Comparison of ENCODE assay signal across 8 cellular contexts in the genomic region with DNA sequence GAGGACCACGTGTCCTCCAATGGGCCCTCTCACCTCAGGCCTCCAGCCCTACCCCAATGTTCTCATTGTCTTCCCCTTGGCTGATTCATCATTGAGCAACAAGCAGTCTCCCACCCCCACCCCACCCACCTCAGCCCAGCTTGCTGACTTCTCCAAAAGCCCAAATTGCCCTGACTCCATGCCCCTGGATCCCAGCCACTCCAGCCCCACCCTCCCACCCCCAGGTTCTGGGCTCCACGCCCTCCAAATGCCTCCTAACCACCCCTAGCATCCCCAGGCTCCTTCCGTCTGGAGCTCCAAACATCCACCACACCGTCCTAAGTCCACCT. TPM values are rescaled to one million over a fixed set of nuclear protein-coding genes. Genes with fewer than 3 reads are reported as not detected.
DNase-seq lines count a peak whose midpoint lies in the region; FAIRE-seq and TF ChIP-seq lines count a peak whose summit lies in the region.
"Had no signal": no experiment of that assay in that cellular context is flagged by ENCODE, and none has a peak within 500 bp of the region (broad histone marks: within the 10 kb centered on the region; RNA-seq: fewer than 3 reads in every experiment).

No MANE protein-coding gene starts in this region.

- TF ChIP-seq EP300 in H1 (IDR thresholded peaks at IDR 0.05; ENCODE audit: borderline replicate concordance in 1 of 2, low read depth in 2 of 2, low read length in 2 of 2) (no peak), sigmoid colon (IDR thresholded peaks at IDR 0.05) (no peak)

- TF ChIP-seq POLR2A in H1 (IDR thresholded peaks at IDR 0.05; ENCODE audit: control extremely low read depth in 1 of 2, low read depth in 2 of 2, low read length in 2 of 2) = no peak
- TF ChIP-seq POLR2A in sigmoid colon (IDR thresholded peaks at IDR 0.05) = no peak

- H3K27me3 ChIP-seq in H1 (replicated peaks in 1 of 4; ENCODE audit: control insufficient read depth in 3 of 4, extremely low read depth in 1 of 4, insufficient read depth in 3 of 4, low read length in 3 of 4) = no peaks in the 10 kb centered on the region; a peak in 1 of 7 replicates
- H3K27me3 ChIP-seq in sigmoid colon = no peaks in the 10 kb centered on the region

- peak overlapping the region; percentile 9 for H4K91ac ChIP-seq in H1 (replicated peaks; ENCODE audit: insufficient read length, low read length)

- no peak overlapping the region for H4K5ac ChIP-seq in H1 (ENCODE audit: insufficient read length, low read depth, low read length)

- peak overlapping the region; percentile 5; the same call in 1 of the 2 replicates for H2BK12ac ChIP-seq in H1 (ENCODE audit: low read depth, low read length)

- no peak overlapping the region for H3K56ac ChIP-seq in H1 (replicated peaks; ENCODE audit: insufficient read length, low read depth, low read length)

- no peak overlapping the region for H3K9ac ChIP-seq in H1 (replicated peaks in 1 of 4; ENCODE audit: extremely low read depth in 1 of 4, low read depth in 3 of 4, low read length in 3 of 4)

- no peak overlapping the region for H3K23ac ChIP-seq in H1 (ENCODE audit: insufficient read length)

- no peak overlapping the region for H3K4ac ChIP-seq in H1 (replicated peaks; ENCODE audit: insufficient read length, low read depth, low read length)

- peak overlapping the region; percentile 73; the same call in 1 of the 2 replicates for H2BK20ac ChIP-seq in H1 (ENCODE audit: low read length)

- no peak overlapping the region for H3K4me2 ChIP-seq in H1 (ENCODE audit: insufficient read depth in 1 of 2, low read depth in 2 of 2, low read length in 2 of 2)

- H3K4me1 ChIP-seq in H1 (replicated peaks in 1 of 4; ENCODE audit: control insufficient read depth in 3 of 4, insufficient read depth in 4 of 4, low read length in 3 of 4) (peaks cover 0 to 35% (median 21%) of the 10 kb centered on the region in 4 experiments; a peak in 6 of 7 replicates), sigmoid colon (peaks cover 0 to 49% (median 43%) of the 10 kb centered on the region in 4 donors)

- no peak overlapping the region for H3K18ac ChIP-seq in H1 (ENCODE audit: extremely low read depth, low read length)

- H2BK15ac ChIP-seq in H1 (ENCODE audit: low read length) = peak overlapping the region; percentile 83; the same call in 1 of the 2 replicates

- no peak overlapping the region for H2BK120ac ChIP-seq in H1 (replicated peaks; ENCODE audit: low read depth, low read length)

- H3K36me3 ChIP-seq in H1 (ENCODE audit: control insufficient read depth in 2 of 4, insufficient read depth in 4 of 4, low read length in 3 of 4) (no peaks in the 10 kb centered on the region), sigmoid colon (peaks cover 0 to 21% (median 13%) of the 10 kb centered on the region in 4 donors)

- H2AK5ac ChIP-seq in H1 (ENCODE audit: low read depth, low read length) = no peak overlapping the region

- H4K8ac ChIP-seq in H1 (ENCODE audit: extremely low read depth, insufficient read depth, low read length) = no peak overlapping the region

- H3K14ac ChIP-seq in H1 (ENCODE audit: insufficient read length) = no peak overlapping the region

- H3K4me3 ChIP-seq in HFF-Myc (replicated peaks; ENCODE audit: low read depth, low read length) = peak overlapping the region; percentile 90
- no peak overlapping the region for H3K4me3 ChIP-seq in H1 (ENCODE audit: extremely low read depth in 1 of 4, insufficient read depth in 2 of 4, low read depth in 3 of 4, low read length in 4 of 4)
- H3K4me3 ChIP-seq in sigmoid colon = peak overlapping the region in 2 of 4 donors; percentile 68 to 72

- no peak for TF ChIP-seq RAD21 in H1 (IDR thresholded peaks at IDR 0.05 in 1 of 2, conservative IDR thresholded peaks at IDR 0.05 in 1 of 2; ENCODE audit: low read depth in 2 of 2, low read length in 2 of 2)

- H3K23me2 ChIP-seq in H1 (ENCODE audit: low read depth, low read length) = peaks cover 3% of the 10 kb centered on the region

- intact Hi-C loops in sigmoid colon (cut with DNase I) = loop anchor here (5.0 kb wide), 1 partner anchor 79 kb away; no protein-coding TSS in a partner anchor

- CTCF ChIA-PET in H1 (lab: Charles Lee; ENCODE audit: partially characterized antibody) = interaction anchor here (0.8 to 15.9 kb wide), 5 partner anchors 8 to 40 kb away, joined by 4 to 224 read pairs (median 64); partner anchors contain the start of gene S100A13

- no peaks in the 10 kb centered on the region for H4K20me1 ChIP-seq in H1 (replicated peaks in 1 of 2; ENCODE audit: control insufficient read depth in 1 of 2, insufficient read depth in 2 of 2, low read length in 2 of 2)

- H3K27ac ChIP-seq in H1 (ENCODE audit: low read depth, low read length) = no peak overlapping the region
- peak overlapping the region in 3 of 4 donors; percentile 82 to 90 (median 85) for H3K27ac ChIP-seq in sigmoid colon

- no peak for FAIRE-seq in H1 (lab: Jason Lieb, UNC)

- no peak overlapping the region for H2AFZ ChIP-seq in H1 (ENCODE audit: low read length)

- 100% methylated on average over 3 of the region's 4 CpGs; no CpG with 5 or more reads in 1 of the 2 experiments for WGBS in H1 (ENCODE audit: extremely low coverage in 1 of 2, insufficient coverage in 1 of 2, insufficient read length in 1 of 2, insufficient replicate concordance in 2 of 2, low coverage in 1 of 2, low lambda C conversion rate in 2 of 2, missing lambda C conversion rate in 1 of 2), 2 experiments
- 38 to 75% methylated on average over 4 of the region's 4 CpGs for whole genome bisulfite sequencing in sigmoid colon, 2 donors

- DNase-seq in HFF-Myc (ENCODE audit: extremely low read depth, low read depth) (no peak), H1 (ENCODE audit: low read depth in 1 of 2, low spot score in 2 of 2) (no peak), sigmoid colon (no peak), SHP77 treated with DMSO at 0.1 percent for 48 hours (lab: John Stamatoyannopoulos, UW) (no peak), GF-D8 (lab: John Stamatoyannopoulos, UW) (no peak)
- DNase-seq in stimulated activated CD4-positive, alpha-beta T cell treated with anti-CD3 and anti-CD28 coated beads, Interleukin-4, amount 100 ng/mL, for 24 hours = no peak
- DNase-seq: OCI-M1 had no signal

- TF ChIP-seq CTCF in HFF-Myc (IDR thresholded peaks at IDR 0.05; ENCODE audit: low read depth, low read length, missing control alignments) = no peak
- TF ChIP-seq CTCF in H1 (IDR thresholded peaks at IDR 0.05; ENCODE audit: control extremely low read depth in 1 of 3, insufficient read depth in 1 of 3, low read depth in 1 of 3, low read length in 3 of 3) = no peak
- TF ChIP-seq CTCF in sigmoid colon (IDR thresholded peaks at IDR 0.05) = no peak

- H3K9me3 ChIP-seq in H1 (ENCODE audit: insufficient read depth in 2 of 2, low read depth in 1 of 2, low read length in 1 of 2) = no peaks in the 10 kb centered on the region
- no peaks in the 10 kb centered on the region for H3K9me3 ChIP-seq in sigmoid colon

- POLR2A ChIA-PET in H1 (lab: Charles Lee; ENCODE audit: partially characterized antibody) = interaction anchor here (0.6 to 15.3 kb wide), 2 partner anchors 17 to 616 kb away, joined by 3 to 261 read pairs; partner anchors contain the start of genes CHTOP, S100A1 and S100A13

- no peaks in the 10 kb centered on the region for H3K79me2 ChIP-seq in H1 (ENCODE audit: control insufficient read depth in 1 of 2, insufficient read depth in 2 of 2, low read length in 2 of 2)

- no peak overlapping the region for H2BK5ac ChIP-seq in H1 (ENCODE audit: low read depth, low read length)

- H3K79me1 ChIP-seq in H1 (ENCODE audit: low read depth, low read length) = no peaks in the 10 kb centered on the region

RNA-seq across cellular contexts. Expression of gene S100A16, which starts 1.9 kb away (rescaled TPM):
- 14.7 and 14.9 TPM in 2 replicates for total RNA-seq in H1 (2021; fragmentation: NEBNext Ultra II Directional; extraction: Animal tissue kit (Norgen Biotek cat#: 25700))
- polyA plus RNA-seq in H1 (2011; rRNA removed) (51.7 and 61.4 TPM in 2 replicates), sigmoid colon (100 to 1,000 TPM; 332 to 492 (median 370) TPM)
- polyA plus RNA-seq in H1 (2011; cell fraction: cytosol; rRNA removed) = 45.0 TPM
- 26.3 TPM for polyA plus RNA-seq in H1 (2011; cell fraction: nucleus; rRNA removed)
- polyA plus RNA-seq in H1 (2012, experiment 1 of 2) = 14.2 to 25.5 TPM (median 21.1 TPM) in 4 replicates
- 26.5 TPM for polyA plus RNA-seq in H1 (2012, experiment 2 of 2)
- 17.5 TPM for polyA plus RNA-seq in H1 (2013, experiment 1 of 2)
- 17.9 TPM for polyA plus RNA-seq in H1 (2013, experiment 2 of 2)
- 12.3 and 17.1 TPM in 2 replicates for polyA minus RNA-seq in H1 (2011; rRNA and poly(A)+ RNA removed)
- 11.1 TPM for polyA minus RNA-seq in H1 (2011; cell fraction: cytosol; rRNA and poly(A)+ RNA removed)
- polyA minus RNA-seq in H1 (2011; cell fraction: nucleus; rRNA and poly(A)+ RNA removed) = 7.6 TPM
- 10 to 100 TPM; 35.6 to 49.9 (median 39.7) TPM for total RNA-seq in sigmoid colon

RNA-seq across cellular contexts. Expression of gene S100A14, which starts 5.1 kb away (rescaled TPM):
- total RNA-seq in H1 (2021; fragmentation: NEBNext Ultra II Directional; extraction: Animal tissue kit (Norgen Biotek cat#: 25700)) = 1.4 and 1.5 TPM in 2 replicates
- polyA plus RNA-seq in H1 (2011; rRNA removed) (3.7 and 5.3 TPM in 2 replicates), sigmoid colon (1,000 to 10,000 TPM in 1 of 3 donors, 100 to 1,000 TPM in 2; 789 to 1,144 (median 825) TPM)
- polyA plus RNA-seq in H1 (2011; cell fraction: cytosol; rRNA removed) = 3.0 TPM
- polyA plus RNA-seq in H1 (2011; cell fraction: nucleus; rRNA removed) = 1.3 TPM
- polyA plus RNA-seq in H1 (2012, experiment 1 of 2) = 1.7 to 4.9 TPM (median 3.7 TPM) in 4 replicates
- polyA plus RNA-seq in H1 (2012, experiment 2 of 2) = 1.6 TPM
- polyA plus RNA-seq in H1 (2013, experiment 1 of 2) = 1.2 TPM
- polyA plus RNA-seq in H1 (2013, experiment 2 of 2) = 1.6 TPM
- 0.63 and 3.6 TPM in 2 replicates for polyA minus RNA-seq in H1 (2011; rRNA and poly(A)+ RNA removed)
- 2.6 TPM for polyA minus RNA-seq in H1 (2011; cell fraction: cytosol; rRNA and poly(A)+ RNA removed)
- not detected for polyA minus RNA-seq in H1 (2011; cell fraction: nucleus; rRNA and poly(A)+ RNA removed)
- total RNA-seq in sigmoid colon = 1 to 10 TPM in 1 of 4 donors, under 1 TPM in 1, not detected in 2; 0.82 to 1.8 TPM
- total RNA-seq: glomerular endothelial cell had no signal

RNA-seq across cellular contexts. Expression of gene S100A13, which starts 16.3 kb away (rescaled TPM):
- 63.6 and 65.3 TPM in 2 replicates for total RNA-seq in H1 (2021; fragmentation: NEBNext Ultra II Directional; extraction: Animal tissue kit (Norgen Biotek cat#: 25700))
- polyA plus RNA-seq in H1 (2011; rRNA removed) = 79.0 and 127 TPM in 2 replicates
- 122 TPM for polyA plus RNA-seq in H1 (2011; cell fraction: cytosol; rRNA removed)
- polyA plus RNA-seq in H1 (2011; cell fraction: nucleus; rRNA removed) = 65.5 TPM
- 102 to 124 TPM (median 115 TPM) in 4 replicates for polyA plus RNA-seq in H1 (2012, experiment 1 of 2)
- 229 TPM for polyA plus RNA-seq in H1 (2012, experiment 2 of 2)
- 97.0 TPM for polyA plus RNA-seq in H1 (2013, experiment 1 of 2)
- 96.5 TPM for polyA plus RNA-seq in H1 (2013, experiment 2 of 2)
- polyA minus RNA-seq in H1 (2011; rRNA and poly(A)+ RNA removed) = 33.9 and 48.4 TPM in 2 replicates
- polyA minus RNA-seq in H1 (2011; cell fraction: cytosol; rRNA and poly(A)+ RNA removed) = 12.7 TPM
- polyA minus RNA-seq in H1 (2011; cell fraction: nucleus; rRNA and poly(A)+ RNA removed) = 18.6 TPM
- total RNA-seq in sigmoid colon = 100 to 1,000 TPM in 3 of 4 donors, 10 to 100 TPM in 1; 86.3 to 305 (median 278) TPM
- 100 to 1,000 TPM; 113 to 302 (median 126) TPM for polyA plus RNA-seq in sigmoid colon

RNA-seq across cellular contexts. Expression of gene S100A1, which starts 17.2 kb away (rescaled TPM):
- total RNA-seq in H1 (2021; fragmentation: NEBNext Ultra II Directional; extraction: Animal tissue kit (Norgen Biotek cat#: 25700)) = not detected in 2 replicates
- polyA plus RNA-seq in H1 (2011; rRNA removed) (1.1 and 2.0 TPM in 2 replicates), sigmoid colon (1 to 10 TPM; 3.2 to 6.6 (median 4.4) TPM)
- 2.4 TPM for polyA plus RNA-seq in H1 (2011; cell fraction: cytosol; rRNA removed)
- 0.34 TPM for polyA plus RNA-seq in H1 (2011; cell fraction: nucleus; rRNA removed)
- 1.5 to 3.8 TPM (median 2.2 TPM) in 4 replicates for polyA plus RNA-seq in H1 (2012, experiment 1 of 2)
- 1.8 TPM for polyA plus RNA-seq in H1 (2012, experiment 2 of 2)
- polyA plus RNA-seq in H1 (2013, experiment 1 of 2) = 0.36 TPM
- 0.13 TPM for polyA plus RNA-seq in H1 (2013, experiment 2 of 2)
- 0.41 and 0.47 TPM in 2 replicates for polyA minus RNA-seq in H1 (2011; rRNA and poly(A)+ RNA removed)
- polyA minus RNA-seq in H1 (2011; cell fraction: cytosol; rRNA and poly(A)+ RNA removed) = not detected
- polyA minus RNA-seq in H1 (2011; cell fraction: nucleus; rRNA and poly(A)+ RNA removed) = 0.40 TPM
- total RNA-seq in sigmoid colon = 10 to 100 TPM in 2 of 4 donors, 1 to 10 TPM in 2; 2.3 to 22.2 (median 10.9) TPM
- total RNA-seq: glomerular endothelial cell had no signal

RNA-seq across cellular contexts. Expression of gene CHTOP, which starts 22.9 kb away (rescaled TPM):
- 103 and 104 TPM in 2 replicates for total RNA-seq in H1 (2021; fragmentation: NEBNext Ultra II Directional; extraction: Animal tissue kit (Norgen Biotek cat#: 25700))
- polyA plus RNA-seq in H1 (2011; rRNA removed) (73.6 and 84.6 TPM in 2 replicates), sigmoid colon (10 to 100 TPM; 35.4 to 65.4 (median 38.6) TPM)
- 111 TPM for polyA plus RNA-seq in H1 (2011; cell fraction: cytosol; rRNA removed)
- polyA plus RNA-seq in H1 (2011; cell fraction: nucleus; rRNA removed) = 53.8 TPM
- 95.7 to 110 TPM (median 101 TPM) in 4 replicates for polyA plus RNA-seq in H1 (2012, experiment 1 of 2)
- 55.3 TPM for polyA plus RNA-seq in H1 (2012, experiment 2 of 2)
- 79.2 TPM for polyA plus RNA-seq in H1 (2013, experiment 1 of 2)
- polyA plus RNA-seq in H1 (2013, experiment 2 of 2) = 79.7 TPM
- polyA minus RNA-seq in H1 (2011; rRNA and poly(A)+ RNA removed) = 47.3 and 49.3 TPM in 2 replicates
- polyA minus RNA-seq in H1 (2011; cell fraction: cytosol; rRNA and poly(A)+ RNA removed) = 45.4 TPM
- polyA minus RNA-seq in H1 (2011; cell fraction: nucleus; rRNA and poly(A)+ RNA removed) = 97.4 TPM
- 10 to 100 TPM; 44.8 to 57.8 (median 50.2) TPM for total RNA-seq in sigmoid colon
